ENCODE assay signal across 8 cellular contexts in genomic region chr11:63681208-63682044, GRCh38. TPM values are rescaled to one million over a fixed set of nuclear protein-coding genes. Genes with fewer than 3 reads are reported as not detected.
A peak's percentile ranks its signal among the peaks of the same experiment; 100 is the strongest.
DNase-seq lines count a peak whose midpoint lies in the region; ATAC-seq and TF ChIP-seq lines count a peak whose summit lies in the region.

RTN3 (plus strand) TSS chr11:63681500; CDS start chr11:63681637, 137 bp downstream.

- no peaks in the 10 kb centered on the region for H3K27me3 Mint-ChIP-seq in activated naive CD4-positive, alpha-beta T cell treated with anti-CD3 and anti-CD28 coated beads for 36 hours (ENCODE audit: low read depth)

- peak; percentile 94 for TF ChIP-seq POLR2A in gastroesophageal sphincter (IDR thresholded peaks at IDR 0.05)

- DNase-seq in GM03348 (ENCODE audit: low spot score) (peak; percentile 98), HFF-Myc (ENCODE audit: extremely low read depth, low read depth) (peak; percentile 95), NAMALWA (ENCODE audit: low spot score) (peak; percentile 99), SK-N-DZ (ENCODE audit: low spot score) (peak; percentile 97), substantia nigra (lab: John Stamatoyannopoulos, UW) (peak; percentile 69 to 98 (median 94))
- DNase-seq in activated naive CD4-positive, alpha-beta T cell treated with anti-CD3 and anti-CD28 coated beads for 36 hours: peak; percentile 98

- H3K36me3 Mint-ChIP-seq in activated naive CD4-positive, alpha-beta T cell treated with anti-CD3 and anti-CD28 coated beads for 36 hours (ENCODE audit: low read depth): no peaks in the 10 kb centered on the region

- ATAC-seq in gastroesophageal sphincter: peak; percentile 97

- intact Hi-C loops in activated naive CD4-positive, alpha-beta T cell treated with anti-CD3 and anti-CD28 coated beads for 36 hours (cut with micrococcal nuclease): loop anchor here (1.0 to 10.0 kb wide), 2 partner anchors 10 to 1127 kb away; partner anchors contain the start of gene ATL3

- H3K4me3 ChIP-seq in HFF-Myc (replicated peaks; ENCODE audit: low read depth, low read length) (peak within 1 kb of the TSS; percentile 89), gastroesophageal sphincter (peak within 1 kb of the TSS; percentile 81 to 91), neutrophil (ENCODE audit: low read depth in 1 of 2, low read length in 1 of 2) (peak within 1 kb of the TSS; percentile 84 to 97)

- no peak for TF ChIP-seq EP300 in gastroesophageal sphincter (IDR thresholded peaks at IDR 0.05)

- peak within 1 kb of the TSS; percentile 91 for H3K4me3 Mint-ChIP-seq in activated naive CD4-positive, alpha-beta T cell treated with anti-CD3 and anti-CD28 coated beads for 36 hours

- peak within 1 kb of the TSS; percentile 84 to 97 (median 95) for H3K27ac ChIP-seq in gastroesophageal sphincter
- peak within 1 kb of the TSS; percentile 99 for H3K27ac ChIP-seq in neutrophil
- H3K27ac ChIP-seq in substantia nigra (ENCODE audit: low read depth, low read length, poor library complexity, severe bottlenecking): peak within 1 kb of the TSS; percentile 98

- CTCF ChIA-PET in activated naive CD4-positive, alpha-beta T cell treated with anti-CD3 and anti-CD28 coated beads for 36 hours (lab: Charles Lee): interaction anchor here (0.7 to 2.0 kb wide), 6 partner anchors 8 to 1007 kb away, joined by 3 to 8 read pairs (median 4); partner anchors contain the start of gene ATL3

- H3K27me3 ChIP-seq in gastroesophageal sphincter: no peaks in the 10 kb centered on the region
- no peaks in the 10 kb centered on the region for H3K27me3 ChIP-seq in neutrophil

- WGBS in gastroesophageal sphincter (ENCODE audit: low coverage in 1 of 2), 2 donors: 1% methylated on average over 27 to 29 of the region's 81 CpGs

- peaks cover 0 to 48% (median 14%) of the 10 kb centered on the region in 3 donors for H3K4me1 ChIP-seq in gastroesophageal sphincter
- H3K4me1 ChIP-seq in neutrophil (ENCODE audit: control insufficient read depth in 1 of 2, insufficient read depth in 1 of 2, low read depth in 1 of 2, low read length in 1 of 2): peaks cover 38 to 56% of the 10 kb centered on the region in 2 experiments

- peak within 1 kb of the TSS; percentile 86 for H3K27ac Mint-ChIP-seq in activated naive CD4-positive, alpha-beta T cell treated with anti-CD3 and anti-CD28 coated beads for 36 hours

- H3K36me3 ChIP-seq in gastroesophageal sphincter (no peaks in the 10 kb centered on the region), neutrophil (peaks cover 5% of the 10 kb centered on the region)

- no peaks in the 10 kb centered on the region for H3K9me3 Mint-ChIP-seq in activated naive CD4-positive, alpha-beta T cell treated with anti-CD3 and anti-CD28 coated beads for 36 hours

- peaks cover 21% of the 10 kb centered on the region for H3K4me1 Mint-ChIP-seq in activated naive CD4-positive, alpha-beta T cell treated with anti-CD3 and anti-CD28 coated beads for 36 hours (ENCODE audit: low read depth)

- H3K9me3 ChIP-seq in gastroesophageal sphincter (no peaks in the 10 kb centered on the region), neutrophil (no peaks in the 10 kb centered on the region)

- no peak for TF ChIP-seq CTCF in HFF-Myc (IDR thresholded peaks at IDR 0.05; ENCODE audit: low read depth, low read length, missing control alignments)
- peak in 1 of 4 experiments; percentile 84 for TF ChIP-seq CTCF in gastroesophageal sphincter (IDR thresholded peaks at IDR 0.05)
- TF ChIP-seq CTCF in neutrophil (IDR thresholded peaks at IDR 0.05): peak; percentile 47

RNA-seq across cellular contexts. Expression of gene RTN3, which starts in this region (rescaled TPM):
- polyA plus RNA-seq in SK-N-DZ (2014; cell fraction: cytosol; rRNA removed): 133 and 135 TPM in 2 replicates
- 56.7 and 67.1 TPM in 2 replicates for polyA plus RNA-seq in SK-N-DZ (2014; cell fraction: nucleus; rRNA removed)
- 10 to 100 TPM; 46.7 to 47.6 TPM for total RNA-seq in activated naive CD4-positive, alpha-beta T cell treated with anti-CD3 and anti-CD28 coated beads for 36 hours
- total RNA-seq in gastroesophageal sphincter: 100 to 1,000 TPM in 1 of 4 donors, 10 to 100 TPM in 3; 78.4 to 115 (median 94.2) TPM

Comparison
In these comparisons a context has a peak if more than half of its experiments do, and no peak if none do; other contexts are left out.
1. Peak in every context shown above with its lines: DNase-seq, ATAC-seq, H3K4me3 ChIP-seq and H3K27ac ChIP-seq.